8 cellular contexts compared by ENCODE assay signal in genomic region chr1:155701675-155702074, GRCh38. TPM values are rescaled to one million over a fixed set of nuclear protein-coding genes. Genes with fewer than 3 reads are reported as not detected.
A peak's percentile ranks its signal among the peaks of the same experiment; 100 is the strongest.
DNase-seq lines count a peak whose midpoint lies in the region; ATAC-seq, FAIRE-seq and TF ChIP-seq lines count a peak whose summit lies in the region.
"Not testable (repeated sequence)": the region's sequence is repeated elsewhere in the genome, so short reads cannot be mapped to it uniquely, and the experiment has no call there.

No MANE protein-coding gene starts in this region.

- in situ Hi-C loops in HepG2 (cut with HindIII; ENCODE audit: extremely low pct_ligation_motif_present, low pct_unique_long_range_greater_than_20kb) = not testable (repeated sequence)

- CTCF ChIA-PET in endothelial cell of umbilical vein (lab: Charles Lee) = interaction anchor here (1.2 kb wide), 1 partner anchor 27 kb away, joined by 5 read pairs; no protein-coding TSS in a partner anchor
- CTCF ChIA-PET in HepG2 (lab: Yijun Ruan, JAX; ENCODE audit: low intra/inter-chr PET ratio, low total read pairs) = not testable (repeated sequence)

- TF ChIP-seq EP300 in HepG2 (IDR thresholded peaks at IDR 0.05; ENCODE audit: low read depth in 2 of 2, low read length in 2 of 2); HepG2 (CRISPR knock-in tag; IDR thresholded peaks at IDR 0.05; ENCODE audit: borderline replicate concordance): not testable (repeated sequence)

- not testable (repeated sequence) for H3K9me3 Mint-ChIP-seq in central memory CD8-positive, alpha-beta T cell

- not testable (repeated sequence) for H3K4me3 ChIP-seq in WERI-Rb-1 (ENCODE audit: low read depth, low read length); endothelial cell of umbilical vein (replicated peaks in 1 of 3; ENCODE audit: insufficient read depth in 1 of 3, low read depth in 1 of 3, low read length in 3 of 3); right cardiac atrium (ENCODE audit: low read length); HepG2 (replicated peaks in 1 of 3; ENCODE audit: insufficient read depth in 1 of 3, low read depth in 2 of 3, low read length in 3 of 3); upper lobe of right lung

- peaks cover 20% of the 10 kb centered on the region for H3K36me3 ChIP-seq in WERI-Rb-1
- H3K36me3 ChIP-seq in endothelial cell of umbilical vein (ENCODE audit: control insufficient read depth in 2 of 2, extremely low read depth in 1 of 2, insufficient read depth in 2 of 2, low read length in 2 of 2); HepG2 (replicated peaks in 1 of 2; ENCODE audit: control insufficient read depth in 1 of 2, insufficient read depth in 2 of 2, low read length in 2 of 2); upper lobe of right lung: not testable (repeated sequence)

- H3K27ac Mint-ChIP-seq in central memory CD8-positive, alpha-beta T cell (ENCODE audit: low read depth) = peak overlapping the region; percentile 59

- not testable (repeated sequence) for H3K36me3 Mint-ChIP-seq in central memory CD8-positive, alpha-beta T cell (ENCODE audit: insufficient read depth)

- not testable (repeated sequence) for H3K27me3 ChIP-seq in WERI-Rb-1 (ENCODE audit: insufficient read depth, low read depth, severe bottlenecking); endothelial cell of umbilical vein (ENCODE audit: control insufficient read depth in 2 of 2, insufficient read depth in 2 of 2, low read length in 2 of 2); right cardiac atrium (ENCODE audit: control insufficient read depth, insufficient read depth); HepG2 (ENCODE audit: control insufficient read depth in 1 of 2, insufficient read depth in 2 of 2, low read length in 2 of 2); upper lobe of right lung

- ATAC-seq in central memory CD8-positive, alpha-beta T cell (replicated peaks; ENCODE audit: extremely low read depth, poor library complexity, severe bottlenecking); HepG2: not testable (repeated sequence)
- peak; percentile 50 to 73 for ATAC-seq in right cardiac atrium
- ATAC-seq in upper lobe of right lung = peak; percentile 45

- H3K9ac ChIP-seq in endothelial cell of umbilical vein (replicated peaks; ENCODE audit: extremely low read depth, insufficient read depth, low read length); HepG2 (ENCODE audit: insufficient read depth, low read depth, low read length): not testable (repeated sequence)

- intact Hi-C loops in endothelial cell of umbilical vein (cut with micrococcal nuclease); right cardiac atrium (cut with DNase I); HepG2 (cut with micrococcal nuclease; ENCODE audit: unreplicated experiment); upper lobe of right lung (cut with DNase I): not testable (repeated sequence)

- peak; percentile 77 for FAIRE-seq in endothelial cell of umbilical vein (lab: Jason Lieb, UNC)
- FAIRE-seq in HepG2 (lab: Jason Lieb, UNC) = peak; percentile 21

- H3K9me1 ChIP-seq in endothelial cell of umbilical vein (replicated peaks; ENCODE audit: control insufficient read depth, extremely low read depth, insufficient read depth, low read length) = not testable (repeated sequence)

- WGBS in right cardiac atrium = 51% methylated on average over 2 of the region's 2 CpGs
- 22% methylated on average over 2 of the region's 2 CpGs for WGBS in HepG2 (ENCODE audit: low lambda C conversion rate)

- H3K27ac ChIP-seq in WERI-Rb-1 (peak overlapping the region; percentile 88), HepG2 (ENCODE audit: extremely low read length, insufficient read depth, low read length) (peak overlapping the region; percentile 60)
- H3K27ac ChIP-seq in endothelial cell of umbilical vein (ENCODE audit: insufficient read depth, low read depth, low read length); right cardiac atrium (ENCODE audit: low read length); upper lobe of right lung: not testable (repeated sequence)

- TF ChIP-seq RAD21 in HepG2 (CRISPR knock-in tag; IDR thresholded peaks at IDR 0.05) = not testable (repeated sequence)

- peaks cover 77% of the 10 kb centered on the region for H3K79me2 ChIP-seq in endothelial cell of umbilical vein (ENCODE audit: control insufficient read depth, insufficient read depth, low read length)
- peaks cover 68% of the 10 kb centered on the region for H3K79me2 ChIP-seq in HepG2 (ENCODE audit: insufficient read depth, low read length)

- not testable (repeated sequence) for H3K4me3 Mint-ChIP-seq in central memory CD8-positive, alpha-beta T cell

- not testable (repeated sequence) for H3K4me1 ChIP-seq in endothelial cell of umbilical vein (ENCODE audit: control insufficient read depth, extremely low read depth, insufficient read depth, low read length); right cardiac atrium (ENCODE audit: control insufficient read depth, insufficient read depth, low read length); upper lobe of right lung
- peaks cover 33% of the 10 kb centered on the region for H3K4me1 ChIP-seq in HepG2 (ENCODE audit: insufficient read depth, low read length)

- not testable (repeated sequence) for TF ChIP-seq CTCF in WERI-Rb-1 (IDR thresholded peaks at IDR 0.05; ENCODE audit: low read depth, low read length); endothelial cell of umbilical vein (IDR thresholded peaks at IDR 0.05; ENCODE audit: extremely low read depth in 1 of 2, insufficient read depth in 1 of 2, low read depth in 1 of 2, low read length in 2 of 2); HepG2 (CRISPR knock-in tag; IDR thresholded peaks at IDR 0.05); upper lobe of right lung (IDR thresholded peaks at IDR 0.05)

- not testable (repeated sequence) for H4K20me1 ChIP-seq in endothelial cell of umbilical vein (replicated peaks; ENCODE audit: control insufficient read depth, extremely low read depth, insufficient read depth, low read length); HepG2 (ENCODE audit: insufficient read depth, low read length)

- peaks cover 43% of the 10 kb centered on the region for H3K4me1 Mint-ChIP-seq in central memory CD8-positive, alpha-beta T cell

- not testable (repeated sequence) for H3K4me2 ChIP-seq in endothelial cell of umbilical vein (ENCODE audit: insufficient read depth, low read length); HepG2 (ENCODE audit: low read depth, low read length)

- not testable (repeated sequence) for H2AFZ ChIP-seq in endothelial cell of umbilical vein (ENCODE audit: low read depth, low read length); HepG2 (ENCODE audit: low read length)

- not testable (repeated sequence) for H3K27me3 Mint-ChIP-seq in central memory CD8-positive, alpha-beta T cell

- dilution Hi-C loops in endothelial cell of umbilical vein (cut with MboI; ENCODE audit: extremely low pct_ligation_motif_present, low sequenced_read_pairs) = not testable (repeated sequence)

- POLR2A ChIA-PET in endothelial cell of umbilical vein (lab: Charles Lee); HepG2 (lab: Yijun Ruan, JAX): not testable (repeated sequence)

- not testable (repeated sequence) for BruUV-seq in endothelial cell of umbilical vein (replicated peaks; lab: Mats Ljungman, UMichigan); HepG2 (replicated peaks; lab: Mats Ljungman, UMichigan)

- DNase-seq in CD1c-positive myeloid dendritic cell (ENCODE audit: extremely low spot score) (peak; percentile 37), MV-4-11 (lab: John Stamatoyannopoulos, UW) (peak; percentile 26)
- DNase-seq in WERI-Rb-1; central memory CD8-positive, alpha-beta T cell (ENCODE audit: low spot score in 2 of 2); endothelial cell of umbilical vein (ENCODE audit: low read depth, low spot score); right cardiac atrium; HepG2 (ENCODE audit: low spot score); upper lobe of right lung: not testable (repeated sequence)

- TF ChIP-seq POLR2A in endothelial cell of umbilical vein (IDR thresholded peaks at IDR 0.05; ENCODE audit: low read depth, low read length); HepG2 (IDR thresholded peaks at IDR 0.05; ENCODE audit: insufficient read depth in 1 of 2, low read depth in 2 of 2, low read length in 2 of 2): not testable (repeated sequence)

- peaks cover 12% of the 10 kb centered on the region for H3K9me3 ChIP-seq in WERI-Rb-1 (ENCODE audit: severe bottlenecking)
- H3K9me3 ChIP-seq in endothelial cell of umbilical vein (replicated peaks; ENCODE audit: control insufficient read depth, insufficient read depth, low read length); right cardiac atrium (ENCODE audit: control insufficient read depth, low read length); HepG2 (ENCODE audit: low read length); upper lobe of right lung: not testable (repeated sequence)

RNA-seq across cellular contexts. Expression of gene DAP3, which starts 12.8 kb away (rescaled TPM):
- 98.9 and 104 TPM in 2 replicates for total RNA-seq in endothelial cell of umbilical vein
- polyA plus RNA-seq in endothelial cell of umbilical vein = 86.5 and 88.9 TPM in 2 replicates
- 122 and 127 TPM in 2 replicates for polyA plus RNA-seq in endothelial cell of umbilical vein (2011; cell fraction: cytosol; rRNA removed)
- polyA plus RNA-seq in endothelial cell of umbilical vein (2011; cell fraction: nucleus; rRNA removed) = 179 and 188 TPM in 2 replicates
- 90.0 and 122 TPM in 2 replicates for polyA plus RNA-seq in endothelial cell of umbilical vein (2012)
- polyA minus RNA-seq in endothelial cell of umbilical vein = 140 and 144 TPM in 2 replicates
- polyA minus RNA-seq in endothelial cell of umbilical vein (2011; cell fraction: cytosol; rRNA and poly(A)+ RNA removed) = 84.5 TPM
- polyA minus RNA-seq in endothelial cell of umbilical vein (2011; cell fraction: nucleus; rRNA and poly(A)+ RNA removed) = 79.6 and 112 TPM in 2 replicates
- total RNA-seq in right cardiac atrium = 10 to 100 TPM; 83.5 to 91.6 (median 87.7) TPM
- polyA plus RNA-seq in right cardiac atrium = 91.9 TPM
- total RNA-seq in HepG2 (2016; rRNA removed; fragmentation: Illumina TruSeq; extraction: Trizol) = 133 and 153 TPM in 2 replicates
- 76.4 and 78.3 TPM in 2 replicates for total RNA-seq in HepG2 (2016; cell fraction: cytosol; rRNA removed; fragmentation: Illumina TruSeq; extraction: Trizol; ENCODE audit: low read depth)
- total RNA-seq in HepG2 (2016; cell fraction: insoluble cytoplasmic fraction; rRNA removed; fragmentation: Illumina TruSeq; extraction: Trizol) = 131 and 149 TPM in 2 replicates
- total RNA-seq in HepG2 (2016; cell fraction: membrane; rRNA removed; fragmentation: Illumina TruSeq; extraction: Trizol) = 125 and 128 TPM in 2 replicates
- 85.3 and 87.5 TPM in 2 replicates for total RNA-seq in HepG2 (2016; cell fraction: nucleus; rRNA removed; fragmentation: Illumina TruSeq; extraction: Trizol)
- polyA plus RNA-seq in HepG2 (2011; rRNA removed) = 123 and 129 TPM in 2 replicates
- 110 and 124 TPM in 2 replicates for polyA plus RNA-seq in HepG2 (2011; cell fraction: cytosol; rRNA removed)
- polyA plus RNA-seq in HepG2 (2011; cell fraction: nucleus; rRNA removed) = 81.2 and 89.4 TPM in 2 replicates
- polyA plus RNA-seq in HepG2 (2012) = 102 and 105 TPM in 2 replicates
- polyA plus RNA-seq in HepG2 (2016; cell fraction: cytosol; fragmentation: Illumina TruSeq; extraction: Trizol; ENCODE audit: low read depth) = 74.8 and 88.6 TPM in 2 replicates
- 170 TPM in 2 replicates for polyA plus RNA-seq in HepG2 (2016; cell fraction: insoluble cytoplasmic fraction; fragmentation: Illumina TruSeq; extraction: Trizol; ENCODE audit: low read depth)
- 103 and 106 TPM in 2 replicates for polyA plus RNA-seq in HepG2 (2016; cell fraction: membrane; fragmentation: Illumina TruSeq; extraction: Trizol; ENCODE audit: low read depth)
- polyA plus RNA-seq in HepG2 (2016; cell fraction: nucleus; fragmentation: Illumina TruSeq; extraction: Trizol; ENCODE audit: insufficient read depth, low read depth) = 170 and 180 TPM in 2 replicates
- 121 and 292 TPM in 2 replicates for polyA minus RNA-seq in HepG2 (2011; rRNA and poly(A)+ RNA removed; ENCODE audit: low replicate concordance)
- polyA minus RNA-seq in HepG2 (2011; cell fraction: cytosol; rRNA and poly(A)+ RNA removed) = 66.4 and 67.5 TPM in 2 replicates
- 105 and 137 TPM in 2 replicates for polyA minus RNA-seq in HepG2 (2011; cell fraction: nucleus; rRNA and poly(A)+ RNA removed)
- 79.6 TPM for total RNA-seq in upper lobe of right lung

RNA-seq across cellular contexts. Expression of gene YY1AP1, which starts 13.1 kb away (rescaled TPM):
- total RNA-seq in endothelial cell of umbilical vein = 42.0 and 42.3 TPM in 2 replicates
- 46.4 and 46.9 TPM in 2 replicates for polyA plus RNA-seq in endothelial cell of umbilical vein
- polyA plus RNA-seq in endothelial cell of umbilical vein (2011; cell fraction: cytosol; rRNA removed) = 53.1 and 53.8 TPM in 2 replicates
- 69.0 and 79.3 TPM in 2 replicates for polyA plus RNA-seq in endothelial cell of umbilical vein (2011; cell fraction: nucleus; rRNA removed)
- 23.7 and 30.9 TPM in 2 replicates for polyA plus RNA-seq in endothelial cell of umbilical vein (2012)
- polyA minus RNA-seq in endothelial cell of umbilical vein = 40.2 and 41.9 TPM in 2 replicates
- polyA minus RNA-seq in endothelial cell of umbilical vein (2011; cell fraction: cytosol; rRNA and poly(A)+ RNA removed) = 45.2 TPM
- 21.9 and 32.8 TPM in 2 replicates for polyA minus RNA-seq in endothelial cell of umbilical vein (2011; cell fraction: nucleus; rRNA and poly(A)+ RNA removed)
- 10 to 100 TPM; 65.7 to 96.9 (median 71.8) TPM for total RNA-seq in right cardiac atrium
- 31.9 TPM for polyA plus RNA-seq in right cardiac atrium
- total RNA-seq in HepG2 (2016; rRNA removed; fragmentation: Illumina TruSeq; extraction: Trizol) = 28.5 and 33.9 TPM in 2 replicates
- total RNA-seq in HepG2 (2016; cell fraction: cytosol; rRNA removed; fragmentation: Illumina TruSeq; extraction: Trizol; ENCODE audit: low read depth) = 158 and 165 TPM in 2 replicates
- total RNA-seq in HepG2 (2016; cell fraction: insoluble cytoplasmic fraction; rRNA removed; fragmentation: Illumina TruSeq; extraction: Trizol) = 27.8 and 28.0 TPM in 2 replicates
- total RNA-seq in HepG2 (2016; cell fraction: membrane; rRNA removed; fragmentation: Illumina TruSeq; extraction: Trizol) = 38.7 and 52.1 TPM in 2 replicates
- total RNA-seq in HepG2 (2016; cell fraction: nucleus; rRNA removed; fragmentation: Illumina TruSeq; extraction: Trizol) = 24.4 and 25.8 TPM in 2 replicates
- polyA plus RNA-seq in HepG2 (2011; rRNA removed) = 58.3 and 69.4 TPM in 2 replicates
- 44.0 and 71.4 TPM in 2 replicates for polyA plus RNA-seq in HepG2 (2011; cell fraction: cytosol; rRNA removed)
- 54.4 and 59.2 TPM in 2 replicates for polyA plus RNA-seq in HepG2 (2011; cell fraction: nucleus; rRNA removed)
- polyA plus RNA-seq in HepG2 (2012) = 28.7 and 30.1 TPM in 2 replicates
- polyA plus RNA-seq in HepG2 (2016; cell fraction: cytosol; fragmentation: Illumina TruSeq; extraction: Trizol; ENCODE audit: low read depth) = 6.7 and 6.8 TPM in 2 replicates
- 43.4 and 51.4 TPM in 2 replicates for polyA plus RNA-seq in HepG2 (2016; cell fraction: insoluble cytoplasmic fraction; fragmentation: Illumina TruSeq; extraction: Trizol; ENCODE audit: low read depth)
- polyA plus RNA-seq in HepG2 (2016; cell fraction: membrane; fragmentation: Illumina TruSeq; extraction: Trizol; ENCODE audit: low read depth) = 18.2 and 18.4 TPM in 2 replicates
- 64.0 and 67.4 TPM in 2 replicates for polyA plus RNA-seq in HepG2 (2016; cell fraction: nucleus; fragmentation: Illumina TruSeq; extraction: Trizol; ENCODE audit: insufficient read depth, low read depth)
- 40.5 and 74.2 TPM in 2 replicates for polyA minus RNA-seq in HepG2 (2011; rRNA and poly(A)+ RNA removed; ENCODE audit: low replicate concordance)
- 25.3 and 29.9 TPM in 2 replicates for polyA minus RNA-seq in HepG2 (2011; cell fraction: cytosol; rRNA and poly(A)+ RNA removed)
- polyA minus RNA-seq in HepG2 (2011; cell fraction: nucleus; rRNA and poly(A)+ RNA removed) = 33.9 and 68.1 TPM in 2 replicates
- 69.0 TPM for total RNA-seq in upper lobe of right lung
